In the genomic region with DNA sequence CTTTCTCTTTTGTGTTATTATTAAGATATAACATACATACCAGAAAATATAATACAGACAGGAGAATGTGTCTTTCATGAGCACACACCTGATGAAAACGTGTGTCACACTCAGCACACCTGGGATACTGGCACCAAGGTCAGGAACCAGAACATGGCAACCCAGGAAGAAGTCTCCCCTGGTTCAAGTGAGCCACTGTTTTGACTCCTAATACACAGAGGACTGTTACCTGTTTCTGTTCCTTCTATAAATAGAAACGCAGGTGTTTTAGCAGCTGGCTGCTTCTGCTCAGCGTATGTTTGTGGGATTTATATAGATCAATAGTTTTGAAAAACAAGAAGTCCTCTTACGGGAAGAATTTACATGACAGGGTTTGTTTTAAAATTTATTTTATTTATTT, we compare ENCODE assay signal across 12 cellular contexts. TPM values are rescaled to one million over a fixed set of nuclear protein-coding genes. Genes with fewer than 3 reads are reported as not detected.
DNase-seq lines count a peak whose midpoint lies in the region; ATAC-seq and TF ChIP-seq lines count a peak whose summit lies in the region.
"Had no signal": no experiment of that assay in that cellular context is flagged by ENCODE, and none has a peak within 500 bp of the region (broad histone marks: within the 10 kb centered on the region; RNA-seq: fewer than 3 reads in every experiment).

No MANE protein-coding gene starts in this region.

- H3K4me1 ChIP-seq in left ventricle myocardium inferior: peaks cover 82% of the 10 kb centered on the region
- peaks cover 67% of the 10 kb centered on the region for H3K4me1 ChIP-seq in lower lobe of right lung
- H3K4me1 ChIP-seq in uterus: no peaks in the 10 kb centered on the region
- peaks cover 0 to 32% (median 20%) of the 10 kb centered on the region in 4 donors for H3K4me1 ChIP-seq in tibial artery

- DNase-seq in left ventricle myocardium inferior: no peak
- DNase-seq in Right ventricle myocardium superior: no peak
- DNase-seq in RPMI8226: peak; percentile 81
- no peak for DNase-seq in lower lobe of right lung
- DNase-seq in uterus: no peak
- DNase-seq in GM13977 (ENCODE audit: low spot score): no peak
- DNase-seq in tibial artery: no peak
- DNase-seq: endodermal cell; H9; stimulated activated CD4-positive, alpha-beta T cell treated with anti-CD3 and anti-CD28 coated beads, Interleukin-12 subunit alpha, Interleukin-12 subunit beta, amount 100 ng/mL, for 4 hours had no signal

- ATAC-seq in Right ventricle myocardium superior (ENCODE audit: poor library complexity) (no peak), lower lobe of right lung (no peak), GM18907 (IDR thresholded peaks at IDR 0.05; ENCODE audit: unreplicated experiment) (no peak)
- ATAC-seq: K562 had no signal

- TF ChIP-seq POLR2A in uterus (IDR thresholded peaks at IDR 0.05): no peak

- in situ Hi-C loops in GM13977 (cut with MboI; ENCODE audit: low pct_unique_long_range_greater_than_20kb, low sequenced_read_pairs, unreplicated experiment): no loop called here

- intact Hi-C loops in left ventricle myocardium inferior (cut with micrococcal nuclease): no loop called here
- intact Hi-C loops in Right ventricle myocardium superior (cut with DNase I): loop anchor here (5.0 kb wide), 1 partner anchor 37 kb away; no protein-coding TSS in a partner anchor
- intact Hi-C loops in lower lobe of right lung (cut with DNase I): no loop called here
- intact Hi-C loops in uterus (cut with DNase I; ENCODE audit: low total_unique reads): loop anchor here (10.0 kb wide), 1 partner anchor 361 kb away; no protein-coding TSS in a partner anchor
- intact Hi-C loops in tibial artery (cut with DNase I; ENCODE audit: low total_unique reads): loop anchor here (5.0 kb wide), 1 partner anchor 47 kb away; no protein-coding TSS in a partner anchor

- peak overlapping the region; percentile 92 for H3K27ac ChIP-seq in left ventricle myocardium inferior (replicated peaks)
- H3K27ac ChIP-seq in lower lobe of right lung: peak overlapping the region; percentile 98
- peak overlapping the region; percentile 71 to 93 for H3K27ac ChIP-seq in uterus
- H3K27ac ChIP-seq in tibial artery: no peak overlapping the region

- H3K27me3 ChIP-seq in left ventricle myocardium inferior (ENCODE audit: low read depth): no peaks in the 10 kb centered on the region
- no peaks in the 10 kb centered on the region for H3K27me3 ChIP-seq in lower lobe of right lung (ENCODE audit: low read depth)
- no peaks in the 10 kb centered on the region for H3K27me3 ChIP-seq in uterus
- H3K27me3 ChIP-seq in tibial artery: no peaks in the 10 kb centered on the region

- no peaks in the 10 kb centered on the region for H3K9me3 ChIP-seq in left ventricle myocardium inferior (replicated peaks)
- no peaks in the 10 kb centered on the region for H3K9me3 ChIP-seq in lower lobe of right lung
- no peaks in the 10 kb centered on the region for H3K9me3 ChIP-seq in uterus
- H3K9me3 ChIP-seq in tibial artery: no peaks in the 10 kb centered on the region

- peak overlapping the region; percentile 84 for H3K4me3 ChIP-seq in left ventricle myocardium inferior
- H3K4me3 ChIP-seq in lower lobe of right lung: peak overlapping the region; percentile 72
- H3K4me3 ChIP-seq in uterus: no peak overlapping the region
- H3K4me3 ChIP-seq in tibial artery: no peak overlapping the region
- H3K4me3 ChIP-seq: K562 had no signal

- TF ChIP-seq CTCF in left ventricle myocardium inferior (IDR thresholded peaks at IDR 0.05; ENCODE audit: borderline replicate concordance): no peak
- TF ChIP-seq CTCF in lower lobe of right lung (IDR thresholded peaks at IDR 0.05): no peak
- TF ChIP-seq CTCF in uterus (IDR thresholded peaks at IDR 0.05): no peak
- TF ChIP-seq CTCF in GM13977 (IDR thresholded peaks at IDR 0.05; ENCODE audit: extremely low read depth, insufficient read depth, missing control alignments): no peak
- no peak for TF ChIP-seq CTCF in tibial artery (IDR thresholded peaks at IDR 0.05)

- H3K36me3 ChIP-seq in left ventricle myocardium inferior (peaks cover 43% of the 10 kb centered on the region), lower lobe of right lung (peaks cover 46% of the 10 kb centered on the region), uterus (no peaks in the 10 kb centered on the region), tibial artery (peaks cover 5 to 39% (median 38%) of the 10 kb centered on the region in 3 donors)

RNA-seq across cellular contexts. Expression of gene SEC14L1, which starts 3.5 kb away (rescaled TPM):
- total RNA-seq in left ventricle myocardium inferior (55.5 TPM), Right ventricle myocardium superior (63.9 TPM), lower lobe of right lung (146 TPM), uterus (100 to 1,000 TPM in 1 of 4 donors, 10 to 100 TPM in 3; 38.2 to 128 (median 42.6) TPM)

Comparison
In these comparisons a context has a peak if more than half of its experiments do, and no peak if none do; other contexts are left out.
1. intact Hi-C loops: an anchor here in Right ventricle myocardium superior (5.0 kb wide), uterus (10.0 kb wide) and tibial artery (5.0 kb wide); none called in left ventricle myocardium inferior and lower lobe of right lung.
2. H3K27ac ChIP-seq: peak in left ventricle myocardium inferior (single experiment), lower lobe of right lung (single experiment) and uterus (2 of 2); none in tibial artery (0 of 2).
3. H3K4me3 ChIP-seq: peak in left ventricle myocardium inferior (single experiment) and lower lobe of right lung (single experiment); none in uterus (0 of 2) and tibial artery (0 of 2).